20 cellular contexts compared by ENCODE assay signal in the genomic region with DNA sequence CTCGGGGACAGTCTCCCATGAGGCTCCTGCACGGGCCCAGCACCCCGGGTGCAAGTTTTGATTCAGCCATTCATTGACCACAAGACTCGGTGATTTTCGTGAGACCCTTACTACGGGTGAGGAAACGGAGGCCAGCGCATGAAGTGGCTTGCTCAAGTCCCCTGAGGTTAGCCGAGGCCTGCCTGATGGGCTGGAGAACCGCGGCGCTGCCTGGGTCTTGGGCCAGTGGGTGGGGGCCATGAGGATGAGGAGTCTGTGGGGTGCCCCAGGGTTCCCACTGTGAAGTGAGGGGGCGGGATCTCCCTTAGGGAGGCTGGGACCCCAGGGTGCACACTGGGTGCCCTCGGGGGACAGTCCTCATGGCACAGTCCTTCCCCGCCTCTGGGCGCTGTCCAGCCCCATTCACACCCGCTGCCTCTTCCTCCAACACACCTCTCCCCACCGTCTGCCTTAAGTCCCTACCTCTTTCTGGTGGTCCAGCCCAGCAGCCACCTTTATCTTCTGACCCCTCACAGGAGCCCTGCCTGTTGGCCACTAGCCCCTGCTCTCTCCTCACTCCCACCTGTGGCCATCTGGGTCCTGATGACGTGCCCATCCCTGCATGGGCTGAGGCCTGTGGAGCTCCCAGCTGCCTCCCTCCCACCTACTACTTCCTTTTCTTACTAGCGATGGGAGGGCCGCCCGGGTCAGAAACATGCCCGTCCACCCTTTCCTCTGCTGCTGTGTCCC. TPM values are rescaled to one million over a fixed set of nuclear protein-coding genes. Genes with fewer than 3 reads are reported as not detected.
DNase-seq lines count a peak whose midpoint lies in the region; ATAC-seq, FAIRE-seq and TF ChIP-seq lines count a peak whose summit lies in the region.
"Had no signal": no experiment of that assay in that cellular context is flagged by ENCODE, and none has a peak within 500 bp of the region (broad histone marks: within the 10 kb centered on the region; RNA-seq: fewer than 3 reads in every experiment).

No MANE protein-coding gene starts in this region.

- H3K36me3 Mint-ChIP-seq in CD4-positive, alpha-beta T cell (ENCODE audit: low read depth), result no peaks in the 10 kb centered on the region
- no peaks in the 10 kb centered on the region for H3K36me3 Mint-ChIP-seq in nephron (ENCODE audit: low read depth)
- H3K36me3 Mint-ChIP-seq: CD8-positive, alpha-beta T cell had no signal

- H3K27me3 Mint-ChIP-seq in CD4-positive, alpha-beta T cell, result peaks cover 42% of the 10 kb centered on the region
- peaks cover 66% of the 10 kb centered on the region for H3K27me3 Mint-ChIP-seq in nephron (ENCODE audit: low read depth)

- H3K27ac ChIP-seq in A549 (no peak overlapping the region), SJCRH30 (no peak overlapping the region)
- H3K27ac ChIP-seq in CD4-positive, alpha-beta T cell (ENCODE audit: low read depth, low read length), result no peak overlapping the region
- H3K27ac ChIP-seq: C4-2B had no signal

- H3K9me3 ChIP-seq in A549, result no peaks in the 10 kb centered on the region
- no peaks in the 10 kb centered on the region for H3K9me3 ChIP-seq in CD4-positive, alpha-beta T cell (ENCODE audit: control insufficient read depth, low read length)
- H3K9me3 ChIP-seq in SJCRH30 (replicated peaks), result no peaks in the 10 kb centered on the region

- no peak for ATAC-seq in A549
- no peak for ATAC-seq in CD4-positive, alpha-beta T cell (ENCODE audit: poor library complexity)
- no peak for ATAC-seq in HG02623 (IDR thresholded peaks at IDR 0.05; ENCODE audit: unreplicated experiment)
- ATAC-seq: CD8-positive, alpha-beta T cell; HepG2 had no signal

- H3K27ac Mint-ChIP-seq in CD4-positive, alpha-beta T cell, result no peak overlapping the region
- no peak overlapping the region for H3K27ac Mint-ChIP-seq in nephron
- H3K27ac Mint-ChIP-seq: B cell; CD8-positive, alpha-beta T cell; HFFc6; IgD-negative memory B cell had no signal

- TF ChIP-seq POLR2A in A549 (IDR thresholded peaks at IDR 0.05; ENCODE audit: low read length), result no peak
- TF ChIP-seq POLR2A in NB4 (IDR thresholded peaks at IDR 0.05; ENCODE audit: extremely low read depth, insufficient read length), result no peak

- no peaks in the 10 kb centered on the region for H3K9me3 Mint-ChIP-seq in CD4-positive, alpha-beta T cell
- H3K9me3 Mint-ChIP-seq in nephron, result no peaks in the 10 kb centered on the region
- H3K9me3 Mint-ChIP-seq: CD8-positive, alpha-beta T cell; HFFc6 had no signal

- FAIRE-seq in A549 (lab: Jason Lieb, UNC), result no peak
- FAIRE-seq: H54, HepG2 had no signal

- no peak for TF ChIP-seq EP300 in A549 (IDR thresholded peaks at IDR 0.05)

- no peak for TF ChIP-seq CTCF in A549 (IDR thresholded peaks at IDR 0.05)
- TF ChIP-seq CTCF in CD4-positive, alpha-beta T cell (IDR thresholded peaks at IDR 0.05), result no peak
- TF ChIP-seq CTCF in NB4 (IDR thresholded peaks at IDR 0.05; ENCODE audit: low read depth, low read length), result no peak
- no peak for TF ChIP-seq CTCF in nephron (IDR thresholded peaks at IDR 0.05; ENCODE audit: unreplicated experiment in 3 of 3)

- H3K27me3 ChIP-seq in CD4-positive, alpha-beta T cell (ENCODE audit: control insufficient read depth, insufficient read depth, low read length), result peaks cover 38% of the 10 kb centered on the region
- H3K27me3 ChIP-seq in SJCRH30, result 0 out of 2 replicates have a peak, but pooled peaks cover 3% of the 10 kb centered on the region

- intact Hi-C loops in CD4-positive, alpha-beta T cell (cut with DNase I, micrococcal nuclease), result no loop called here

- POLR2A ChIA-PET in A549 (lab: Yijun Ruan, JAX), result no interaction called here
- POLR2A ChIA-PET in CD4-positive, alpha-beta T cell (lab: Charles Lee), result no interaction called here

- no peak for DNase-seq in A549 (ENCODE audit: low read depth in 1 of 2, low spot score in 1 of 2)
- DNase-seq in CD4-positive, alpha-beta T cell, result no peak
- peak; percentile 26 for DNase-seq in NB4 (ENCODE audit: low read depth)
- DNase-seq in SJCRH30, result no peak
- DNase-seq in NCI-H526 treated with DMSO at 0.1 percent for 48 hours (lab: John Stamatoyannopoulos, UW), result no peak
- DNase-seq: 8988T, Calu3, DMS79 treated with DMSO at 0.1 percent for 48 hours, GF-D8, HCEC 1CT, HFFc6, KG1 had no signal

- peaks cover 7% of the 10 kb centered on the region; the same call in 1 of the 3 replicates for H3K4me1 ChIP-seq in A549
- no peaks in the 10 kb centered on the region for H3K4me1 ChIP-seq in SJCRH30

- CTCF ChIA-PET in A549 (lab: Yijun Ruan, JAX), result interaction anchor here (1.0 to 1.6 kb wide), 9 partner anchors 9 to 185 kb away, joined by 3 to 5 read pairs (median 3); no protein-coding TSS in a partner anchor
- CTCF ChIA-PET in CD4-positive, alpha-beta T cell (lab: Charles Lee), result no interaction called here

- no peaks in the 10 kb centered on the region for H3K4me1 Mint-ChIP-seq in CD4-positive, alpha-beta T cell (ENCODE audit: low read depth)
- peaks cover 7% of the 10 kb centered on the region for H3K4me1 Mint-ChIP-seq in nephron

- no peak overlapping the region for H3K4me2 ChIP-seq in A549

- no peak for TF ChIP-seq RAD21 in A549 (conservative IDR thresholded peaks at IDR 0.05 in 1 of 2, IDR thresholded peaks at IDR 0.05 in 1 of 2)

- WGBS in A549 (ENCODE audit: missing lambda C conversion rate), result 84% methylated on average over 21 of the region's 23 CpGs

- H3K4me3 ChIP-seq in A549 (no peak overlapping the region), NB4 (ENCODE audit: low read depth, low read length) (no peak overlapping the region), SJCRH30 (no peak overlapping the region)

- H3K36me3 ChIP-seq in SJCRH30, result no peaks in the 10 kb centered on the region

- H3K4me3 Mint-ChIP-seq in CD4-positive, alpha-beta T cell, result peak overlapping the region; percentile 25
- H3K4me3 Mint-ChIP-seq in nephron, result peak overlapping the region in 2 of 3 experiments; percentile 18 to 31
- H3K4me3 Mint-ChIP-seq: B cell; CD8-positive, alpha-beta T cell; HFFc6 had no signal

TF ChIP-seq in A549, 52 proteins besides CTCF, POLR2A, EP300 and RAD21:
- TF ChIP-seq, protein P1, sequence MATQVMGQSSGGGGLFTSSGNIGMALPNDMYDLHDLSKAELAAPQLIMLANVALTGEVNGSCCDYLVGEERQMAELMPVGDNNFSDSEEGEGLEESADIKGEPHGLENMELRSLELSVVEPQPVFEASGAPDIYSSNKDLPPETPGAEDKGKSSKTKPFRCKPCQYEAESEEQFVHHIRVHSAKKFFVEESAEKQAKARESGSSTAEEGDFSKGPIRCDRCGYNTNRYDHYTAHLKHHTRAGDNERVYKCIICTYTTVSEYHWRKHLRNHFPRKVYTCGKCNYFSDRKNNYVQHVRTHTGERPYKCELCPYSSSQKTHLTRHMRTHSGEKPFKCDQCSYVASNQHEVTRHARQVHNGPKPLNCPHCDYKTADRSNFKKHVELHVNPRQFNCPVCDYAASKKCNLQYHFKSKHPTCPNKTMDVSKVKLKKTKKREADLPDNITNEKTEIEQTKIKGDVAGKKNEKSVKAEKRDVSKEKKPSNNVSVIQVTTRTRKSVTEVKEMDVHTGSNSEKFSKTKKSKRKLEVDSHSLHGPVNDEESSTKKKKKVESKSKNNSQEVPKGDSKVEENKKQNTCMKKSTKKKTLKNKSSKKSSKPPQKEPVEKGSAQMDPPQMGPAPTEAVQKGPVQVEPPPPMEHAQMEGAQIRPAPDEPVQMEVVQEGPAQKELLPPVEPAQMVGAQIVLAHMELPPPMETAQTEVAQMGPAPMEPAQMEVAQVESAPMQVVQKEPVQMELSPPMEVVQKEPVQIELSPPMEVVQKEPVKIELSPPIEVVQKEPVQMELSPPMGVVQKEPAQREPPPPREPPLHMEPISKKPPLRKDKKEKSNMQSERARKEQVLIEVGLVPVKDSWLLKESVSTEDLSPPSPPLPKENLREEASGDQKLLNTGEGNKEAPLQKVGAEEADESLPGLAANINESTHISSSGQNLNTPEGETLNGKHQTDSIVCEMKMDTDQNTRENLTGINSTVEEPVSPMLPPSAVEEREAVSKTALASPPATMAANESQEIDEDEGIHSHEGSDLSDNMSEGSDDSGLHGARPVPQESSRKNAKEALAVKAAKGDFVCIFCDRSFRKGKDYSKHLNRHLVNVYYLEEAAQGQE (IDR thresholded peaks at IDR 0.05), result peak; percentile 25; the same call in 1 of the 2 replicates
- TF ChIP-seq CBX8 (IDR thresholded peaks at IDR 0.05), result no peak

RNA-seq across cellular contexts. Expression of a gene that starts 16.3 kb away (rescaled TPM):
- polyA plus RNA-seq in A549 (2011; rRNA removed) (1.4 and 1.5 TPM in 2 replicates), A549 (2017; fragmentation: RNase III; extraction: RNeasy Plus Mini Kit Qiagen cat#74134 plus additional on column Dnase treatment) (1.9 to 3.7 TPM (median 2.3 TPM) in 3 replicates)
- 1.3 and 1.8 TPM in 2 replicates for polyA plus RNA-seq in A549 (2012; cell fraction: cytosol; rRNA removed)
- 4.1 and 5.1 TPM in 2 replicates for polyA plus RNA-seq in A549 (2012; cell fraction: nucleus; rRNA removed)
- polyA minus RNA-seq in A549 (2011; rRNA and poly(A)+ RNA removed), result 0.54 and 1.1 TPM in 2 replicates
- total RNA-seq in CD4-positive, alpha-beta T cell, result 1 to 10 TPM; 1.5 to 2.0 TPM
- total RNA-seq in SJCRH30 (2014; rRNA removed; shearing (Covaris generic)), result 0.85 and 0.89 TPM in 2 replicates
- total RNA-seq: B cell, HepG2 had no signal
- polyA plus RNA-seq: HepG2 had no signal
